13 cellular contexts compared by ENCODE assay signal in the genomic region with DNA sequence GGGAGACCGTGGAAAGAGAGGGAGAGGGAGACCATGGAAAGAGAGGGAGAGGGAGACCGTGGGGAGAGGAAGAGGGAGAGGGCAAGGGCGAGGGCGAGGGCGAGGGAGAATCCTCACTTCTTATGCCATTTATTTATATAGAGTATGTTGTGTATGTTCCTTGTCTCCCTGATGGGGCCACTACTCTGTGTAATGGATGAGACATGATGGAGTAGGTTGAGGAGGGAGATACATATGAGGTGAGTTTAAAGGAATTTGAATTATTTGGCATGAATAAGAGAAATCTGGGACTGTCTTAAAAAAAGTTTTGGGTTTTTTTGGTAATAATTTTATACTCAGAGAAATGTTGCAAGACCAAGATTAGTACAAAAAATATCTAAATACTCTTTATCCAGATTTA. TPM values are rescaled to one million over a fixed set of nuclear protein-coding genes. Genes with fewer than 3 reads are reported as not detected.
A peak's percentile ranks its signal among the peaks of the same experiment; 100 is the strongest.
DNase-seq lines count a peak whose midpoint lies in the region; ATAC-seq, FAIRE-seq and TF ChIP-seq lines count a peak whose summit lies in the region.
"Had no signal": no experiment of that assay in that cellular context is flagged by ENCODE, and none has a peak within 500 bp of the region (broad histone marks: within the 10 kb centered on the region; RNA-seq: fewer than 3 reads in every experiment).

No MANE protein-coding gene starts in this region.

- DNase-seq in AG08396 (ENCODE audit: low spot score) (peak; percentile 70), LHCN-M2 (ENCODE audit: low read depth) (peak; percentile 30), chondrocyte (ENCODE audit: low spot score) (no peak), kidney tubule cell (ENCODE audit: low spot score) (peak; percentile 49), NCI-H1694 treated with DMSO at 0.1 percent for 48 hours (lab: John Stamatoyannopoulos, UW) (no peak), kidney (no peak)
- DNase-seq: activated CD4-positive, alpha-beta T cell treated with anti-CD3 and anti-CD28 coated beads for 48 hours had no signal

- peaks cover 40% of the 10 kb centered on the region for H3K4me1 Mint-ChIP-seq in chondrocyte (ENCODE audit: low read depth)

- H3K9ac ChIP-seq in kidney (ENCODE audit: low read length in 2 of 2): no peak overlapping the region

- H3K27ac ChIP-seq in kidney (ENCODE audit: low read depth in 2 of 2, low read length in 2 of 2): no peak overlapping the region

- no peak for ATAC-seq in HG03159 (IDR thresholded peaks at IDR 0.05; ENCODE audit: unreplicated experiment)
- no peak for ATAC-seq in GM18520 (IDR thresholded peaks at IDR 0.05; ENCODE audit: unreplicated experiment)

- no peak for FAIRE-seq in kidney (lab: Jason Lieb, UNC)
- FAIRE-seq: frontal cortex, keratinocyte had no signal

- H3K4me1 ChIP-seq in kidney (ENCODE audit: control insufficient read depth in 1 of 2, insufficient read depth in 1 of 2, low read depth in 1 of 2, low read length in 2 of 2): no peaks in the 10 kb centered on the region

- H3K27me3 Mint-ChIP-seq in chondrocyte (ENCODE audit: low read depth): no peaks in the 10 kb centered on the region
- H3K27me3 Mint-ChIP-seq: central memory CD8-positive, alpha-beta T cell had no signal

- no peaks in the 10 kb centered on the region for H3K9me3 ChIP-seq in kidney (ENCODE audit: control insufficient read depth in 1 of 2, low read length in 2 of 2)

- H3K27ac Mint-ChIP-seq in chondrocyte (ENCODE audit: unreplicated experiment): peak overlapping the region; percentile 83
- H3K27ac Mint-ChIP-seq: CD14-positive monocyte had no signal

- no peaks in the 10 kb centered on the region for H3K36me3 Mint-ChIP-seq in chondrocyte (ENCODE audit: low read depth)

- no peak overlapping the region for H3K4me3 ChIP-seq in kidney (ENCODE audit: low read length in 2 of 2)

- no peak overlapping the region for H3K4me3 Mint-ChIP-seq in chondrocyte (ENCODE audit: unreplicated experiment)
- H3K4me3 Mint-ChIP-seq: CD14-positive monocyte; central memory CD8-positive, alpha-beta T cell had no signal

- intact Hi-C loops in kidney (cut with DNase I): no loop called here

- H3K9me3 Mint-ChIP-seq in chondrocyte (ENCODE audit: low read depth): no peaks in the 10 kb centered on the region
- H3K9me3 Mint-ChIP-seq: central memory CD8-positive, alpha-beta T cell had no signal

- TF ChIP-seq CTCF in chondrocyte (IDR thresholded peaks at IDR 0.05): no peak
- no peak for TF ChIP-seq CTCF in kidney (IDR thresholded peaks at IDR 0.05; ENCODE audit: borderline replicate concordance, extremely low read depth, insufficient read depth)

- H3K36me3 ChIP-seq in kidney (ENCODE audit: control insufficient read depth in 1 of 2, insufficient read depth in 2 of 2, low read length in 2 of 2): no peaks in the 10 kb centered on the region

RNA-seq across cellular contexts. Expression of gene CCSER2, which starts 20.0 kb away (rescaled TPM):
- total RNA-seq in LHCN-M2 (2014; rRNA removed) (20.8 and 25.0 TPM in 2 replicates), chondrocyte (74.2 to 80.0 TPM (median 78.8 TPM) in 3 replicates), kidney (46.4 TPM)
- polyA plus RNA-seq in LHCN-M2 (2012): 14.0 TPM
- polyA plus RNA-seq in kidney (ENCODE audit: insufficient read depth, low read depth, low replicate concordance): 12.6 TPM

Comparison
In these comparisons a context has a peak if more than half of its experiments do, and no peak if none do; other contexts are left out.
1. DNase-seq: peak in AG08396 (single experiment), LHCN-M2 (single experiment) and kidney tubule cell (single experiment); none in chondrocyte (single experiment), NCI-H1694 treated with DMSO at 0.1 percent for 48 hours (single experiment) and kidney (single experiment).